Comparison of ENCODE assay signal across 12 cellular contexts in genomic region chr4:9924750-9925149, GRCh38.
A peak's percentile ranks its signal among the peaks of the same experiment; 100 is the strongest.
DNase-seq lines count a peak whose midpoint lies in the region; ATAC-seq and TF ChIP-seq lines count a peak whose summit lies in the region.
"Had no signal": no experiment of that assay in that cellular context is flagged by ENCODE, and none has a peak within 500 bp of the region (broad histone marks: within the 10 kb centered on the region; RNA-seq: fewer than 3 reads in every experiment).

No MANE protein-coding gene starts in this region.

- no peak overlapping the region for H3K4me3 ChIP-seq in left lung

- no peaks in the 10 kb centered on the region for H3K9me3 ChIP-seq in left lung

- H3K27me3 ChIP-seq in left lung, result no peaks in the 10 kb centered on the region

- H3K27ac ChIP-seq in left lung, result no peak overlapping the region
- H3K27ac ChIP-seq: 22Rv1 had no signal

- DNase-seq in NCI-H1417 (lab: John Stamatoyannopoulos, UW) (peak in 2 of 3 experiments; percentile 68 to 78), NCI-H1417 treated with DMSO at 0.1 percent for 48 hours (lab: John Stamatoyannopoulos, UW) (no peak), NCI-H2029 (lab: John Stamatoyannopoulos, UW) (peak; percentile 28), astrocyte of the hippocampus (ENCODE audit: low read depth, low spot score) (peak; percentile 26), occipital lobe (lab: John Stamatoyannopoulos, UW) (peak; percentile 49), left lung (no peak), NCI-H526 treated with DMSO at 0.1 percent for 48 hours (lab: John Stamatoyannopoulos, UW) (no peak)
- no peak for DNase-seq in stimulated activated CD4-positive, alpha-beta T cell treated with anti-CD3 and anti-CD28 coated beads, Interleukin-15, amount 100 ng/mL, for 24 hours
- DNase-seq: activated naive CD8-positive, alpha-beta T cell treated with anti-CD3 and anti-CD28 coated beads, Interleukin-2, amount 50 U/mL, for 24 hours; effector CD4-positive, alpha-beta T cell; NCI-H1048 had no signal

- ATAC-seq in left lung, result no peak
- ATAC-seq: activated naive CD8-positive, alpha-beta T cell treated with anti-CD3 and anti-CD28 coated beads, Interleukin-2, amount 50 U/mL, for 24 hours had no signal

- no peaks in the 10 kb centered on the region for H3K4me1 ChIP-seq in left lung

- intact Hi-C loops in left lung (cut with DNase I), result no loop called here

- no peak for TF ChIP-seq CTCF in left lung (IDR thresholded peaks at IDR 0.05)

- H3K36me3 ChIP-seq in left lung, result no peaks in the 10 kb centered on the region

Comparison
In these comparisons a context has a peak if more than half of its experiments do, and no peak if none do; other contexts are left out.
1. DNase-seq: peak in NCI-H1417 (2 of 3), NCI-H2029 (single experiment), astrocyte of the hippocampus (single experiment) and occipital lobe (single experiment); none in NCI-H1417 treated with DMSO at 0.1 percent for 48 hours (single experiment), stimulated activated CD4-positive, alpha-beta T cell treated with anti-CD3 and anti-CD28 coated beads, Interleukin-15, amount 100 ng/mL, for 24 hours (single experiment), left lung (0 of 2) and NCI-H526 treated with DMSO at 0.1 percent for 48 hours (single experiment).